ENCODE assay signal across 1 cellular context in genomic region chr6:52423448-52423847, GRCh38.
TF ChIP-seq lines count a peak whose summit lies in the region.

No MANE protein-coding gene starts in this region.

TF ChIP-seq in HEK293, 187 proteins besides CTCF, POLR2A, EP300 and RAD21:
- TF ChIP-seq ZNF645 (tag by site-specific recombination; IDR thresholded peaks at IDR 0.05) (no peak), ZNF10 (tag by site-specific recombination; IDR thresholded peaks at IDR 0.05) (no peak), ZNF335 (tag by site-specific recombination; conservative IDR thresholded peaks at IDR 0.05) (peak; percentile 54), ZNF792 (tag by site-specific recombination; IDR thresholded peaks at IDR 0.05) (no peak), REPIN1 (tag by site-specific recombination; IDR thresholded peaks at IDR 0.05; ENCODE audit: low read depth) (no peak)
- TF ChIP-seq, protein P1, sequence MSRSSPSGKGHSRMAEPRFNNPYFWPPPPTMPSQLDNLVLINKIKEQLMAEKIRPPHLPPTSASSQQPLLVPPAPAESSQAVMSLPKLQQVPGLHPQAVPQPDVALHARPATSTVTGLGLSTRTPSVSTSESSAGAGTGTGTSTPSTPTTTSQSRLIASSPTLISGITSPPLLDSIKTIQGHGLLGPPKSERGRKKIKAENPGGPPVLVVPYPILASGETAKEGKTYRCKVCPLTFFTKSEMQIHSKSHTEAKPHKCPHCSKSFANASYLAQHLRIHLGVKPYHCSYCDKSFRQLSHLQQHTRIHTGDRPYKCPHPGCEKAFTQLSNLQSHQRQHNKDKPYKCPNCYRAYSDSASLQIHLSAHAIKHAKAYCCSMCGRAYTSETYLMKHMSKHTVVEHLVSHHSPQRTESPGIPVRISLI (tag by site-specific recombination; IDR thresholded peaks at IDR 0.05) = peak; percentile 73
TF ChIP-seq in HEK293: peak in this region for 2.
